In the genomic region with DNA sequence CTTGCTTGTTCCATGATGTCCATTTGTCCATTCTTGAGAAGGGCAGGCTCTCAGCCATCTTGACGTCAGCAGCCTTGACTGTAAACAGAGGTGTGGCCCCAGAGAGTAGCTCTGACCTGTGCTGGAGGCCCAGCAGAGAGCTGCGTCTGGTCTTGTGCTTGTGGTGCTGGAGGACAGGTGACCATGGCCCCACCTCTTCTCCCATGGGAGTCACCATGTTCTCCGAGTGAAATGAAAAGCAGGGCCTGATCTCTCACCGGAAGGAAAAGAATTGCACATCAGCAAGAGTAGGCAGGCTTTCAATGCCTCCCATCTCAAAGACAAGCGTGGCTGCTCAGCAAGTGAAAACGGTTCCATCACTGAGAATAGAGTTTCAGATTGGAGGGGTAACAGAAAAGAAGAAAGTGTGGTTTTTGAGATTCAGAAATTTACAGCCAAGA, we compare ENCODE assay signal across 21 cellular contexts. TPM values are rescaled to one million over a fixed set of nuclear protein-coding genes. Genes with fewer than 3 reads are reported as not detected.
DNase-seq lines count a peak whose midpoint lies in the region; ATAC-seq and TF ChIP-seq lines count a peak whose summit lies in the region.
"Had no signal": no experiment of that assay in that cellular context is flagged by ENCODE, and none has a peak within 500 bp of the region (broad histone marks: within the 10 kb centered on the region; RNA-seq: fewer than 3 reads in every experiment).

No MANE protein-coding gene starts in this region.

- TF ChIP-seq EP300 in upper lobe of left lung (IDR thresholded peaks at IDR 0.05) = peak in 1 of 4 donors; percentile 79

- no peaks in the 10 kb centered on the region for H3K9me3 ChIP-seq in left ventricle myocardium inferior (replicated peaks)
- no peaks in the 10 kb centered on the region for H3K9me3 ChIP-seq in upper lobe of left lung
- H3K9me3 ChIP-seq: SJCRH30, vagina had no signal

- H3K9ac ChIP-seq in KMS-11 = no peak overlapping the region

- no peak for TF ChIP-seq POLR2A in upper lobe of left lung (IDR thresholded peaks at IDR 0.05)

- CTCF ChIA-PET in T-cell (lab: Charles Lee) = no interaction called here
- CTCF ChIA-PET in activated CD8-positive, alpha-beta T cell treated with anti-CD3 and anti-CD28 coated beads for 36 hours (lab: Charles Lee) = interaction anchor here (1.2 kb wide), 2 partner anchors 10 to 11 kb away, joined by 3 read pairs; partner anchors contain the start of gene PARM1

- peaks cover 0 to 3% of the 10 kb centered on the region in 2 donors for H3K27me3 Mint-ChIP-seq in T-cell
- peaks cover 3% of the 10 kb centered on the region for H3K27me3 Mint-ChIP-seq in activated CD8-positive, alpha-beta T cell treated with anti-CD3 and anti-CD28 coated beads for 36 hours

- H3K27ac ChIP-seq in left ventricle myocardium inferior (replicated peaks) (no peak overlapping the region), KMS-11 (peak overlapping the region; percentile 3; the same call in 1 of the 2 replicates), upper lobe of left lung (no peak overlapping the region)
- H3K27ac ChIP-seq: coronary artery, epithelial cell of prostate, SJCRH30, vagina had no signal

- H3K36me3 ChIP-seq in left ventricle myocardium inferior = no peaks in the 10 kb centered on the region
- no peaks in the 10 kb centered on the region for H3K36me3 ChIP-seq in KMS-11 (ENCODE audit: insufficient read depth)
- no peaks in the 10 kb centered on the region for H3K36me3 ChIP-seq in upper lobe of left lung
- H3K36me3 ChIP-seq: vagina had no signal

- no peak overlapping the region for H3K4me3 ChIP-seq in left ventricle myocardium inferior
- no peak overlapping the region for H3K4me3 ChIP-seq in KMS-11 (IDR thresholded peaks at IDR 0.05; ENCODE audit: insufficient read depth, low read depth, low read length)
- no peak overlapping the region for H3K4me3 ChIP-seq in upper lobe of left lung
- H3K4me3 ChIP-seq: coronary artery, GM23338, SJCRH30, vagina had no signal

- intact Hi-C loops in left ventricle myocardium superior (cut with micrococcal nuclease) (no loop called here), left ventricle myocardium inferior (cut with micrococcal nuclease) (no loop called here)
- intact Hi-C loops in activated CD8-positive, alpha-beta T cell treated with anti-CD3 and anti-CD28 coated beads for 36 hours (cut with micrococcal nuclease) = no loop called here

- H3K27me3 ChIP-seq in left ventricle myocardium inferior (ENCODE audit: low read depth) (no peaks in the 10 kb centered on the region), KMS-11 (ENCODE audit: insufficient read depth, low read depth) (no peaks in the 10 kb centered on the region), upper lobe of left lung (no peaks in the 10 kb centered on the region)
- H3K27me3 ChIP-seq: SJCRH30, vagina had no signal

- H3K79me2 ChIP-seq in KMS-11 (ENCODE audit: insufficient read depth, low read depth) = no peaks in the 10 kb centered on the region; the same call in 1 of the 2 replicates

- no peak overlapping the region for H3K4me3 Mint-ChIP-seq in T-cell
- H3K4me3 Mint-ChIP-seq in activated CD8-positive, alpha-beta T cell treated with anti-CD3 and anti-CD28 coated beads for 36 hours = no peak overlapping the region
- H3K4me3 Mint-ChIP-seq: activated CD4-positive, alpha-beta T cell treated with anti-CD3 and anti-CD28 coated beads for 36 hours; activated naive CD4-positive, alpha-beta T cell treated with anti-CD3 and anti-CD28 coated beads, Interleukin-2, amount 10 ng/mL, durations not matched to agents 7 days and 5 days; GM23338; nephron had no signal

- H3K36me3 Mint-ChIP-seq in T-cell = no peaks in the 10 kb centered on the region
- no peaks in the 10 kb centered on the region for H3K36me3 Mint-ChIP-seq in activated CD8-positive, alpha-beta T cell treated with anti-CD3 and anti-CD28 coated beads for 36 hours (ENCODE audit: low read depth)
- H3K36me3 Mint-ChIP-seq: activated naive CD4-positive, alpha-beta T cell treated with anti-CD3 and anti-CD28 coated beads, Interleukin-2, amount 10 ng/mL, durations not matched to agents 7 days and 5 days had no signal

- ATAC-seq in left ventricle myocardium superior = peak; percentile 35
- peak; percentile 28 to 74 for ATAC-seq in upper lobe of left lung (ENCODE audit: low FRiP score in 2 of 2)
- no peak for ATAC-seq in GM21381 (IDR thresholded peaks at IDR 0.05; ENCODE audit: unreplicated experiment)
- no peak for ATAC-seq in T-cell (replicated peaks in 1 of 4)
- no peak for ATAC-seq in activated CD8-positive, alpha-beta T cell treated with anti-CD3 and anti-CD28 coated beads for 36 hours
- ATAC-seq: activated CD4-positive, alpha-beta T cell treated with anti-CD3 and anti-CD28 coated beads for 36 hours; GM23338 had no signal

- H3K4me1 Mint-ChIP-seq in T-cell = no peaks in the 10 kb centered on the region
- H3K4me1 Mint-ChIP-seq in activated CD8-positive, alpha-beta T cell treated with anti-CD3 and anti-CD28 coated beads for 36 hours (ENCODE audit: low read depth) = no peaks in the 10 kb centered on the region
- H3K4me1 Mint-ChIP-seq: activated CD4-positive, alpha-beta T cell treated with anti-CD3 and anti-CD28 coated beads for 36 hours; activated naive CD4-positive, alpha-beta T cell treated with anti-CD3 and anti-CD28 coated beads, Interleukin-2, amount 10 ng/mL, durations not matched to agents 7 days and 5 days had no signal

- 65 to 70% methylated on average over 6 of the region's 6 CpGs for WGBS in upper lobe of left lung, 2 donors

- H2AFZ ChIP-seq in KMS-11 (ENCODE audit: low read depth) = peak overlapping the region; percentile 34
- H2AFZ ChIP-seq: GM23338 had no signal

- POLR2A ChIA-PET in T-cell (lab: Charles Lee) = no interaction called here
- POLR2A ChIA-PET in activated CD8-positive, alpha-beta T cell treated with anti-CD3 and anti-CD28 coated beads for 36 hours (lab: Charles Lee) = no interaction called here

- H3K4me1 ChIP-seq in left ventricle myocardium inferior (peaks cover 48% of the 10 kb centered on the region), KMS-11 (ENCODE audit: low read depth, poor library complexity, severe bottlenecking) (peaks cover 45% of the 10 kb centered on the region), upper lobe of left lung (peaks cover 0 to 6% (median 1%) of the 10 kb centered on the region in 4 donors)
- H3K4me1 ChIP-seq: vagina had no signal

- H4K20me1 ChIP-seq in KMS-11 (ENCODE audit: insufficient read depth) = no peaks in the 10 kb centered on the region

- TF ChIP-seq CTCF in left ventricle myocardium inferior (IDR thresholded peaks at IDR 0.05; ENCODE audit: borderline replicate concordance) = no peak
- no peak for TF ChIP-seq CTCF in KMS-11 (conservative IDR thresholded peaks at IDR 0.05; ENCODE audit: low read depth, low read length)
- no peak for TF ChIP-seq CTCF in upper lobe of left lung (IDR thresholded peaks at IDR 0.05)
- no peak for TF ChIP-seq CTCF in activated CD8-positive, alpha-beta T cell treated with anti-CD3 and anti-CD28 coated beads for 36 hours (IDR thresholded peaks at IDR 0.05)

- no peak overlapping the region for H3K27ac Mint-ChIP-seq in T-cell
- no peak overlapping the region for H3K27ac Mint-ChIP-seq in activated CD8-positive, alpha-beta T cell treated with anti-CD3 and anti-CD28 coated beads for 36 hours
- H3K27ac Mint-ChIP-seq: activated CD4-positive, alpha-beta T cell treated with anti-CD3 and anti-CD28 coated beads for 36 hours; activated naive CD4-positive, alpha-beta T cell treated with anti-CD3 and anti-CD28 coated beads, Interleukin-2, amount 10 ng/mL, durations not matched to agents 7 days and 5 days; GM23338; nephron had no signal

- DNase-seq in left ventricle myocardium superior = no peak
- DNase-seq in left ventricle myocardium inferior = no peak
- peak; percentile 90 for DNase-seq in SHP77 treated with DMSO at 0.1 percent for 48 hours (lab: John Stamatoyannopoulos, UW)
- peak in 1 of 2 donors; percentile 83 for DNase-seq in upper lobe of left lung
- DNase-seq in T-cell = no peak
- DNase-seq in activated CD8-positive, alpha-beta T cell treated with anti-CD3 and anti-CD28 coated beads for 36 hours = no peak
- DNase-seq: activated CD4-positive, alpha-beta T cell treated with anti-CD3 and anti-CD28 coated beads for 36 hours; activated naive CD4-positive, alpha-beta T cell treated with anti-CD3 and anti-CD28 coated beads, Interleukin-2, amount 10 ng/mL, durations not matched to agents 7 days and 5 days; EL; mesenchymal stem cell; NCI-H2081 treated with DMSO at 0.1 percent for 48 hours; SJCRH30; stimulated activated naive CD4-positive, alpha-beta T cell; T1000 had no signal

- H3K4me2 ChIP-seq in KMS-11 = peak overlapping the region; percentile 69
- H3K4me2 ChIP-seq: GM23338 had no signal

- no peaks in the 10 kb centered on the region for H3K9me3 Mint-ChIP-seq in T-cell
- no peaks in the 10 kb centered on the region for H3K9me3 Mint-ChIP-seq in activated CD8-positive, alpha-beta T cell treated with anti-CD3 and anti-CD28 coated beads for 36 hours
- H3K9me3 Mint-ChIP-seq: activated naive CD4-positive, alpha-beta T cell treated with anti-CD3 and anti-CD28 coated beads, Interleukin-2, amount 10 ng/mL, durations not matched to agents 7 days and 5 days; GM23338; nephron had no signal

RNA-seq across cellular contexts. Expression of gene PARM1, which starts 11.5 kb away (rescaled TPM):
- total RNA-seq in left ventricle myocardium superior (107 TPM), left ventricle myocardium inferior (90.7 TPM), upper lobe of left lung (100 to 1,000 TPM in 1 of 6 donors, 10 to 100 TPM in 5; 36.7 to 137 (median 74.5) TPM), T-cell (under 1 TPM; 0.13 to 0.38 (median 0.26) TPM)
- total RNA-seq in activated CD8-positive, alpha-beta T cell treated with anti-CD3 and anti-CD28 coated beads for 36 hours = under 1 TPM in 1 of 2 experiments, not detected in 1; 0.07 TPM

Comparison
In these comparisons a context has a peak if more than half of its experiments do, and no peak if none do; other contexts are left out.
1. ATAC-seq: peak in left ventricle myocardium superior (single experiment) and upper lobe of left lung (2 of 2); none in GM21381 (single experiment), T-cell (0 of 4) and activated CD8-positive, alpha-beta T cell treated with anti-CD3 and anti-CD28 coated beads for 36 hours (single experiment).
2. RNA of gene PARM1, which starts 11.5 kb away (total RNA-seq): 107 TPM in left ventricle myocardium superior (single experiment), 36.7 to 137 TPM in upper lobe of left lung and 90.7 TPM in left ventricle myocardium inferior (single experiment); 0.13 to 0.38 TPM in T-cell and 0.07 TPM in activated CD8-positive, alpha-beta T cell treated with anti-CD3 and anti-CD28 coated beads for 36 hours; every median in the first group is over 10 times any median in the second.